ENCODE assay signal across 8 cellular contexts in genomic region chr16:1863681-1864460, GRCh38. TPM values are rescaled to one million over a fixed set of nuclear protein-coding genes. Genes with fewer than 3 reads are reported as not detected.
DNase-seq lines count a peak whose midpoint lies in the region; ATAC-seq, FAIRE-seq and TF ChIP-seq lines count a peak whose summit lies in the region.

No MANE protein-coding gene starts in this region.

- TF ChIP-seq RAD21 in A549 (conservative IDR thresholded peaks at IDR 0.05 in 1 of 2, IDR thresholded peaks at IDR 0.05 in 1 of 2) = peak; percentile 75 to 90

- CTCF ChIA-PET in A549 (lab: Yijun Ruan, JAX) = interaction anchor here (0.5 to 25.7 kb wide), 20 partner anchors 10 to 215 kb away, joined by 3 to 396 read pairs (median 4); partner anchors contain the start of gene NDUFB10
- CTCF ChIA-PET in GM10248 (lab: Yijun Ruan, JAX) = interaction anchor here (0.6 to 1.9 kb wide), 12 partner anchors 10 to 284 kb away, joined by 3 to 5 read pairs (median 4); no protein-coding TSS in a partner anchor

- ATAC-seq in A549 (peak; percentile 66 to 74; a peak in 5 of 6 replicates), GM18505 (IDR thresholded peaks at IDR 0.05; ENCODE audit: unreplicated experiment) (no peak), HG03521 (IDR thresholded peaks at IDR 0.05; ENCODE audit: unreplicated experiment) (no peak)

- H3K79me2 ChIP-seq in smooth muscle cell (ENCODE audit: low read depth) = no peaks in the 10 kb centered on the region

- POLR2A ChIA-PET in A549 (lab: Yijun Ruan, JAX) = no interaction called here
- POLR2A ChIA-PET in GM10248 (lab: Yijun Ruan, JAX) = no interaction called here

- H3K27ac ChIP-seq in A549 (peak overlapping the region; percentile 37 to 67; a peak in 5 of 6 replicates), smooth muscle cell (ENCODE audit: low read depth) (no peak overlapping the region)

- peaks cover 26% of the 10 kb centered on the region for H3K4me1 ChIP-seq in A549
- H3K4me1 ChIP-seq in smooth muscle cell (ENCODE audit: low read depth) = no peaks in the 10 kb centered on the region

- TF ChIP-seq EP300 in A549 (IDR thresholded peaks at IDR 0.05) = no peak

- H3K4me2 ChIP-seq in A549 (peak overlapping the region; percentile 51), smooth muscle cell (no peak overlapping the region)

- TF ChIP-seq CTCF in A549 (IDR thresholded peaks at IDR 0.05) (peak; percentile 84), GM10248 (IDR thresholded peaks at IDR 0.05; ENCODE audit: control extremely low read depth, extremely low read depth, low read depth, missing control alignments) (peak; percentile 30), foreskin fibroblast (IDR thresholded peaks at IDR 0.05; ENCODE audit: low read depth, low read length) (peak; percentile 28), smooth muscle cell (IDR thresholded peaks at IDR 0.05; ENCODE audit: borderline replicate concordance, insufficient read depth, poor library complexity, severe bottlenecking) (peak; percentile 64)

- H3K27me3 ChIP-seq in smooth muscle cell (ENCODE audit: low read depth) = peaks cover 44% of the 10 kb centered on the region

- no peaks in the 10 kb centered on the region for H3K36me3 ChIP-seq in smooth muscle cell (ENCODE audit: low read depth)

- no peak overlapping the region for H3K9ac ChIP-seq in smooth muscle cell (ENCODE audit: low read depth)

- H3K4me3 ChIP-seq in A549 = no peak overlapping the region
- no peak overlapping the region for H3K4me3 ChIP-seq in foreskin fibroblast (ENCODE audit: low read depth in 1 of 2, low read length in 2 of 2)
- H3K4me3 ChIP-seq in smooth muscle cell = no peak overlapping the region

- H2AFZ ChIP-seq in smooth muscle cell (ENCODE audit: low read depth) = no peak overlapping the region

- WGBS in A549 (ENCODE audit: missing lambda C conversion rate) = 27% methylated on average over 4 of the region's 4 CpGs
- 44% methylated on average over 4 of the region's 4 CpGs for WGBS in smooth muscle cell (ENCODE audit: low lambda C conversion rate)

- DNase-seq in A549 (ENCODE audit: low read depth in 1 of 2, low spot score in 1 of 2) = peak in 1 of 2 experiments; percentile 44
- DNase-seq in GM10248 (ENCODE audit: extremely low spot score) = no peak
- peak; percentile 55 for DNase-seq in SHP77 treated with DMSO at 0.1 percent for 48 hours (lab: John Stamatoyannopoulos, UW)
- DNase-seq in foreskin fibroblast = peak in 1 of 2 donors; percentile 57
- no peak for DNase-seq in smooth muscle cell (lab: John Stamatoyannopoulos, UW; ENCODE audit: unreplicated experiment)
- no peak for DNase-seq in amygdala (lab: John Stamatoyannopoulos, UW)

- no peaks in the 10 kb centered on the region for H4K20me1 ChIP-seq in smooth muscle cell (ENCODE audit: low read depth)

- no peaks in the 10 kb centered on the region for H3F3A ChIP-seq in smooth muscle cell (ENCODE audit: low read depth)

- no peaks in the 10 kb centered on the region for H3K9me3 ChIP-seq in A549
- no peaks in the 10 kb centered on the region for H3K9me3 ChIP-seq in smooth muscle cell (replicated peaks; ENCODE audit: low read depth)

- no peak for FAIRE-seq in A549 (lab: Jason Lieb, UNC)

- TF ChIP-seq POLR2A in A549 (IDR thresholded peaks at IDR 0.05; ENCODE audit: low read length) (no peak), GM18505 (IDR thresholded peaks at IDR 0.05; ENCODE audit: borderline replicate concordance, extremely low read depth, insufficient read depth, insufficient read length) (no peak)

TF ChIP-seq in A549, 52 proteins besides CTCF, POLR2A, EP300 and RAD21:
- no peak for TF ChIP-seq CBX2 (IDR thresholded peaks at IDR 0.05; ENCODE audit: borderline replicate concordance, low read depth)
- TF ChIP-seq POLR2AphosphoS2 (conservative IDR thresholded peaks at IDR 0.05; ENCODE audit: low read length) = no peak
- TF ChIP-seq SMC3 (IDR thresholded peaks at IDR 0.05) = peak; percentile 88
- TF ChIP-seq, protein P1, sequence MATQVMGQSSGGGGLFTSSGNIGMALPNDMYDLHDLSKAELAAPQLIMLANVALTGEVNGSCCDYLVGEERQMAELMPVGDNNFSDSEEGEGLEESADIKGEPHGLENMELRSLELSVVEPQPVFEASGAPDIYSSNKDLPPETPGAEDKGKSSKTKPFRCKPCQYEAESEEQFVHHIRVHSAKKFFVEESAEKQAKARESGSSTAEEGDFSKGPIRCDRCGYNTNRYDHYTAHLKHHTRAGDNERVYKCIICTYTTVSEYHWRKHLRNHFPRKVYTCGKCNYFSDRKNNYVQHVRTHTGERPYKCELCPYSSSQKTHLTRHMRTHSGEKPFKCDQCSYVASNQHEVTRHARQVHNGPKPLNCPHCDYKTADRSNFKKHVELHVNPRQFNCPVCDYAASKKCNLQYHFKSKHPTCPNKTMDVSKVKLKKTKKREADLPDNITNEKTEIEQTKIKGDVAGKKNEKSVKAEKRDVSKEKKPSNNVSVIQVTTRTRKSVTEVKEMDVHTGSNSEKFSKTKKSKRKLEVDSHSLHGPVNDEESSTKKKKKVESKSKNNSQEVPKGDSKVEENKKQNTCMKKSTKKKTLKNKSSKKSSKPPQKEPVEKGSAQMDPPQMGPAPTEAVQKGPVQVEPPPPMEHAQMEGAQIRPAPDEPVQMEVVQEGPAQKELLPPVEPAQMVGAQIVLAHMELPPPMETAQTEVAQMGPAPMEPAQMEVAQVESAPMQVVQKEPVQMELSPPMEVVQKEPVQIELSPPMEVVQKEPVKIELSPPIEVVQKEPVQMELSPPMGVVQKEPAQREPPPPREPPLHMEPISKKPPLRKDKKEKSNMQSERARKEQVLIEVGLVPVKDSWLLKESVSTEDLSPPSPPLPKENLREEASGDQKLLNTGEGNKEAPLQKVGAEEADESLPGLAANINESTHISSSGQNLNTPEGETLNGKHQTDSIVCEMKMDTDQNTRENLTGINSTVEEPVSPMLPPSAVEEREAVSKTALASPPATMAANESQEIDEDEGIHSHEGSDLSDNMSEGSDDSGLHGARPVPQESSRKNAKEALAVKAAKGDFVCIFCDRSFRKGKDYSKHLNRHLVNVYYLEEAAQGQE (IDR thresholded peaks at IDR 0.05) = no peak
- TF ChIP-seq CHD4 (IDR thresholded peaks at IDR 0.05; ENCODE audit: borderline replicate concordance) = no peak

RNA-seq across cellular contexts. Expression of gene MEIOB, which starts 8.1 kb away (rescaled TPM):
- polyA plus RNA-seq in A549 (2011; rRNA removed) (7.5 and 9.1 TPM in 2 replicates), A549 (2017; fragmentation: RNase III; extraction: RNeasy Plus Mini Kit Qiagen cat#74134 plus additional on column Dnase treatment) (2.9 to 3.5 TPM (median 2.9 TPM) in 3 replicates), smooth muscle cell (1.7 TPM in 1 of 2 replicates, not detected in the other)
- 2.7 and 2.9 TPM in 2 replicates for polyA plus RNA-seq in A549 (2012; cell fraction: cytosol; rRNA removed)
- polyA plus RNA-seq in A549 (2012; cell fraction: nucleus; rRNA removed) = 2.9 and 3.3 TPM in 2 replicates
- 0.99 and 2.3 TPM in 2 replicates for polyA minus RNA-seq in A549 (2011; rRNA and poly(A)+ RNA removed)
- total RNA-seq in smooth muscle cell = 0.18 and 0.22 TPM in 2 replicates

RNA-seq across cellular contexts. Expression of gene FAHD1, which starts 36.9 kb away (rescaled TPM):
- polyA plus RNA-seq in A549 (2011; rRNA removed) (30.2 and 30.6 TPM in 2 replicates), A549 (2017; fragmentation: RNase III; extraction: RNeasy Plus Mini Kit Qiagen cat#74134 plus additional on column Dnase treatment) (63.2 to 68.4 TPM (median 64.5 TPM) in 3 replicates), smooth muscle cell (32.4 and 32.8 TPM in 2 replicates)
- 78.6 and 81.8 TPM in 2 replicates for polyA plus RNA-seq in A549 (2012; cell fraction: cytosol; rRNA removed)
- polyA plus RNA-seq in A549 (2012; cell fraction: nucleus; rRNA removed) = 34.3 and 52.4 TPM in 2 replicates
- 14.8 and 19.4 TPM in 2 replicates for polyA minus RNA-seq in A549 (2011; rRNA and poly(A)+ RNA removed)
- total RNA-seq in smooth muscle cell = 25.0 and 32.4 TPM in 2 replicates

RNA-seq across cellular contexts. Expression of gene HAGH, which starts 37.2 kb away (rescaled TPM):
- polyA plus RNA-seq in A549 (2011; rRNA removed) (27.2 and 34.9 TPM in 2 replicates), A549 (2017; fragmentation: RNase III; extraction: RNeasy Plus Mini Kit Qiagen cat#74134 plus additional on column Dnase treatment) (58.7 to 66.4 TPM (median 59.8 TPM) in 3 replicates), smooth muscle cell (42.6 and 43.0 TPM in 2 replicates)
- polyA plus RNA-seq in A549 (2012; cell fraction: cytosol; rRNA removed) = 111 and 123 TPM in 2 replicates
- 105 and 128 TPM in 2 replicates for polyA plus RNA-seq in A549 (2012; cell fraction: nucleus; rRNA removed)
- 25.7 and 34.4 TPM in 2 replicates for polyA minus RNA-seq in A549 (2011; rRNA and poly(A)+ RNA removed)
- total RNA-seq in smooth muscle cell = 20.7 and 20.9 TPM in 2 replicates

RNA-seq across cellular contexts. Expression of gene HS3ST6, which starts 54.3 kb away (rescaled TPM):
- polyA plus RNA-seq in A549 (2011; rRNA removed) (1.1 and 1.5 TPM in 2 replicates), A549 (2017; fragmentation: RNase III; extraction: RNeasy Plus Mini Kit Qiagen cat#74134 plus additional on column Dnase treatment) (1.4 to 2.6 TPM (median 2.0 TPM) in 3 replicates), smooth muscle cell (not detected in 2 replicates)
- polyA plus RNA-seq in A549 (2012; cell fraction: cytosol; rRNA removed) = 2.5 and 4.5 TPM in 2 replicates
- 2.5 and 3.9 TPM in 2 replicates for polyA plus RNA-seq in A549 (2012; cell fraction: nucleus; rRNA removed)
- polyA minus RNA-seq in A549 (2011; rRNA and poly(A)+ RNA removed) = 0.87 and 1.1 TPM in 2 replicates
- not detected in 2 replicates for total RNA-seq in smooth muscle cell

Comparison
In these comparisons a context has a peak if more than half of its experiments do, and no peak if none do; other contexts are left out.
1. ATAC-seq: peak in A549 (2 of 2); none in GM18505 (single experiment) and HG03521 (single experiment).
2. CTCF ChIP-seq: peak in every context shown above with its lines; median percentile 84 in A549; 64 in smooth muscle cell; 30 in GM10248; 28 in foreskin fibroblast.